20 cellular contexts compared by ENCODE assay signal in the genomic region with DNA sequence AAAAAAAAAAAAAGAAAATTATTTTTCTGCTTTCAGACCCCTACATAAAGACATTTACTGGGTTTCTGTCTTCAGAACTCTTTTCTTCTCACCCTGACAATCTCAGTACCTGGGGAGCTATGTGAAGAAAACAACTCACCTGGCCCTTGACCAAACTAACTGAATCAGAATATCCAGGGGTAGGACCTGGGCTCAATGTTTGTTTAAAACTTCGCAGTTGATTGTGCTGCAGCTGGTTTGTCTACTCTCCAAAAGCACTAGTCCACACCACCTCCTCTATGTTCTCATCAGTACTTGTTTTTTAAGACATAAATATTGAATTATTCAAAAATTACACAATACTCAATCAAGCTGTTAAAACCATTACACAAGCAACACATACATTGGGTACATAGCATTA. TPM values are rescaled to one million over a fixed set of nuclear protein-coding genes. Genes with fewer than 3 reads are reported as not detected.
DNase-seq lines count a peak whose midpoint lies in the region; ATAC-seq, FAIRE-seq and TF ChIP-seq lines count a peak whose summit lies in the region.
"Had no signal": no experiment of that assay in that cellular context is flagged by ENCODE, and none has a peak within 500 bp of the region (broad histone marks: within the 10 kb centered on the region; RNA-seq: fewer than 3 reads in every experiment).

No MANE protein-coding gene starts in this region.

- H3K9ac ChIP-seq in kidney (ENCODE audit: low read length in 2 of 2): peak overlapping the region in 1 of 2 donors; percentile 46

- WGBS in thyroid gland, 2 donors: 43 to 55% methylated on average over 1 of the region's 1 CpG

- H3K36me3 ChIP-seq in kidney (ENCODE audit: control insufficient read depth in 1 of 2, insufficient read depth in 2 of 2, low read length in 2 of 2): no peaks in the 10 kb centered on the region
- H3K36me3 ChIP-seq in thyroid gland: no peaks in the 10 kb centered on the region
- H3K36me3 ChIP-seq: BE2C had no signal

- intact Hi-C loops in CD4-positive, alpha-beta T cell (cut with DNase I, micrococcal nuclease): no loop called here
- intact Hi-C loops in kidney (cut with DNase I): no loop called here
- intact Hi-C loops in thyroid gland (cut with DNase I): no loop called here

- H3K4me1 ChIP-seq in kidney (ENCODE audit: control insufficient read depth in 1 of 2, insufficient read depth in 1 of 2, low read depth in 1 of 2, low read length in 2 of 2) (peaks cover 6 to 18% of the 10 kb centered on the region in 2 donors), thyroid gland (peaks cover 7 to 12% of the 10 kb centered on the region in 2 donors)
- H3K4me1 ChIP-seq: A549, BE2C had no signal

- H3K9me3 Mint-ChIP-seq in CD4-positive, alpha-beta T cell: no peaks in the 10 kb centered on the region
- H3K9me3 Mint-ChIP-seq in activated T-cell treated with anti-CD3 and anti-CD28 coated beads, Interleukin-2, amount 50 U/mL, for 72 hours: no peaks in the 10 kb centered on the region
- H3K9me3 Mint-ChIP-seq: CD8-positive, alpha-beta T cell; H9 had no signal

- TF ChIP-seq POLR2A in thyroid gland (IDR thresholded peaks at IDR 0.05): no peak

- no peak for DNase-seq in CD4-positive, alpha-beta T cell
- DNase-seq in GM10248 (ENCODE audit: extremely low spot score) (peak; percentile 4), kidney (no peak), thyroid gland (peak; percentile 28 to 42)
- DNase-seq in activated T-cell treated with anti-CD3 and anti-CD28 coated beads, Interleukin-2, amount 50 U/mL, for 48 hours: no peak
- no peak for DNase-seq in activated T-cell treated with anti-CD3 and anti-CD28 coated beads, Interleukin-2, amount 50 U/mL, for 72 hours
- DNase-seq: BE2C; CD8-positive, alpha-beta T cell; COR-L47; DMS153; DMS79 treated with DMSO at 0.1 percent for 48 hours; EL; GOT3 had no signal

- CTCF ChIA-PET in CD4-positive, alpha-beta T cell (lab: Charles Lee): interaction anchor here (1.6 to 2.7 kb wide), 3 partner anchors 11 to 77 kb away, joined by 4 to 10 read pairs (median 9); a partner anchor contains a TSS
- CTCF ChIA-PET in GM10248 (lab: Yijun Ruan, JAX): interaction anchor here (1.0 to 4.2 kb wide), 6 partner anchors 11 to 77 kb away, joined by 3 to 31 read pairs (median 7); no protein-coding TSS in a partner anchor

- no peak overlapping the region for H3K27ac ChIP-seq in CD4-positive, alpha-beta T cell (ENCODE audit: low read depth, low read length)
- H3K27ac ChIP-seq in kidney (ENCODE audit: low read depth in 2 of 2, low read length in 2 of 2) (peak overlapping the region; percentile 33 to 82), thyroid gland (peak overlapping the region in 2 of 3 donors; percentile 13 to 48)
- H3K27ac ChIP-seq: A549, C4-2B had no signal

- peaks cover 4% of the 10 kb centered on the region for H3K36me3 Mint-ChIP-seq in CD4-positive, alpha-beta T cell (ENCODE audit: low read depth)
- peaks cover 0 to 2% of the 10 kb centered on the region in 2 donors for H3K36me3 Mint-ChIP-seq in activated T-cell treated with anti-CD3 and anti-CD28 coated beads, Interleukin-2, amount 50 U/mL, for 72 hours (ENCODE audit: insufficient read depth in 2 of 2)
- H3K36me3 Mint-ChIP-seq: CD8-positive, alpha-beta T cell had no signal

- H3K9me3 ChIP-seq in CD4-positive, alpha-beta T cell (ENCODE audit: control insufficient read depth, low read length): no peaks in the 10 kb centered on the region
- H3K9me3 ChIP-seq in kidney (ENCODE audit: control insufficient read depth in 1 of 2, low read length in 2 of 2) (no peaks in the 10 kb centered on the region), thyroid gland (no peaks in the 10 kb centered on the region)
- H3K9me3 ChIP-seq: A549, BE2C had no signal

- no peak for ATAC-seq in CD4-positive, alpha-beta T cell (ENCODE audit: poor library complexity)
- no peak for ATAC-seq in activated T-cell treated with anti-CD3 and anti-CD28 coated beads, Interleukin-2, amount 50 U/mL, for 72 hours (replicated peaks in 1 of 2)
- ATAC-seq: A549; CD8-positive, alpha-beta T cell had no signal

- no peak for TF ChIP-seq CTCF in CD4-positive, alpha-beta T cell (IDR thresholded peaks at IDR 0.05)
- TF ChIP-seq CTCF in GM10248 (IDR thresholded peaks at IDR 0.05; ENCODE audit: control extremely low read depth, extremely low read depth, low read depth, missing control alignments) (no peak), kidney (IDR thresholded peaks at IDR 0.05; ENCODE audit: borderline replicate concordance, extremely low read depth, insufficient read depth) (no peak), thyroid gland (IDR thresholded peaks at IDR 0.05) (no peak)

- no peak for FAIRE-seq in kidney (lab: Jason Lieb, UNC)
- FAIRE-seq: A549, D721Med, G401.6, GM12892, GM19239 had no signal

- peaks cover 41% of the 10 kb centered on the region for H3K27me3 Mint-ChIP-seq in CD4-positive, alpha-beta T cell
- H3K27me3 Mint-ChIP-seq in activated T-cell treated with anti-CD3 and anti-CD28 coated beads, Interleukin-2, amount 50 U/mL, for 72 hours (ENCODE audit: low read depth): peaks cover 39% of the 10 kb centered on the region

- H3K4me3 ChIP-seq in kidney (ENCODE audit: low read length in 2 of 2) (no peak overlapping the region), thyroid gland (replicated peaks in 1 of 3) (no peak overlapping the region)
- H3K4me3 ChIP-seq: A549 had no signal

- POLR2A ChIA-PET in CD4-positive, alpha-beta T cell (lab: Charles Lee): interaction anchor here (1.3 kb wide), 1 partner anchor 35 kb away, joined by 3 read pairs; a partner anchor contains a TSS
- POLR2A ChIA-PET in GM10248 (lab: Yijun Ruan, JAX): interaction anchor here (0.6 kb wide), 1 partner anchor 185 kb away, joined by 3 read pairs; no protein-coding TSS in a partner anchor

- H3K27me3 ChIP-seq in CD4-positive, alpha-beta T cell (ENCODE audit: control insufficient read depth, insufficient read depth, low read length): peaks cover 24% of the 10 kb centered on the region
- no peaks in the 10 kb centered on the region for H3K27me3 ChIP-seq in thyroid gland
- H3K27me3 ChIP-seq: BE2C had no signal

- H3K4me3 Mint-ChIP-seq in CD4-positive, alpha-beta T cell: peak overlapping the region; percentile 26
- H3K4me3 Mint-ChIP-seq in activated T-cell treated with anti-CD3 and anti-CD28 coated beads, Interleukin-2, amount 50 U/mL, for 72 hours: no peak overlapping the region
- H3K4me3 Mint-ChIP-seq: CD8-positive, alpha-beta T cell; H9 had no signal

- peaks cover 20% of the 10 kb centered on the region for H3K4me1 Mint-ChIP-seq in CD4-positive, alpha-beta T cell (ENCODE audit: low read depth)
- peaks cover 15% of the 10 kb centered on the region for H3K4me1 Mint-ChIP-seq in activated T-cell treated with anti-CD3 and anti-CD28 coated beads, Interleukin-2, amount 50 U/mL, for 72 hours (ENCODE audit: low read depth)

- H3K27ac Mint-ChIP-seq in CD4-positive, alpha-beta T cell: no peak overlapping the region
- H3K27ac Mint-ChIP-seq in activated T-cell treated with anti-CD3 and anti-CD28 coated beads, Interleukin-2, amount 50 U/mL, for 72 hours: no peak overlapping the region
- H3K27ac Mint-ChIP-seq: CD8-positive, alpha-beta T cell; H9 had no signal

RNA-seq across cellular contexts. Expression of a gene that starts 34.8 kb away (rescaled TPM):
- total RNA-seq in CD4-positive, alpha-beta T cell: 100 to 1,000 TPM; 338 to 348 TPM
- total RNA-seq in kidney: 174 TPM
- 218 TPM for polyA plus RNA-seq in kidney (ENCODE audit: insufficient read depth, low read depth, low replicate concordance)
- total RNA-seq in thyroid gland: 100 to 1,000 TPM; 187 to 263 (median 231) TPM
- total RNA-seq in activated T-cell treated with anti-CD3 and anti-CD28 coated beads, Interleukin-2, amount 50 U/mL, for 72 hours: 100 to 1,000 TPM; 287 to 325 TPM

RNA-seq across cellular contexts. Expression of a gene that starts 56.7 kb away (rescaled TPM):
- total RNA-seq in CD4-positive, alpha-beta T cell: not detected
- not detected for total RNA-seq in kidney
- not detected for polyA plus RNA-seq in kidney (ENCODE audit: insufficient read depth, low read depth, low replicate concordance)
- total RNA-seq in thyroid gland: not detected
- not detected for total RNA-seq in activated T-cell treated with anti-CD3 and anti-CD28 coated beads, Interleukin-2, amount 50 U/mL, for 72 hours
- total RNA-seq: CD8-positive, alpha-beta T cell; H9 had no signal
- polyA plus RNA-seq: A549 had no signal

RNA-seq across cellular contexts. Expression of a gene that starts 59.1 kb away (rescaled TPM):
- total RNA-seq in CD4-positive, alpha-beta T cell: under 1 TPM in 1 of 2 experiments, not detected in 1; 0.08 TPM
- total RNA-seq in kidney (6.8 TPM), thyroid gland (10 to 100 TPM; 16.3 to 25.8 (median 22.7) TPM)
- 5.9 TPM for polyA plus RNA-seq in kidney (ENCODE audit: insufficient read depth, low read depth, low replicate concordance)
- under 1 TPM; 0.10 to 0.32 TPM for total RNA-seq in activated T-cell treated with anti-CD3 and anti-CD28 coated beads, Interleukin-2, amount 50 U/mL, for 72 hours
- total RNA-seq: CD8-positive, alpha-beta T cell had no signal

Comparison
In these comparisons a context has a peak if more than half of its experiments do, and no peak if none do; other contexts are left out.
1. DNase-seq: peak in GM10248 (single experiment) and thyroid gland (2 of 2); none in CD4-positive, alpha-beta T cell (0 of 10), kidney (single experiment), activated T-cell treated with anti-CD3 and anti-CD28 coated beads, Interleukin-2, amount 50 U/mL, for 48 hours (0 of 2) and activated T-cell treated with anti-CD3 and anti-CD28 coated beads, Interleukin-2, amount 50 U/mL, for 72 hours (0 of 2).